1 cellular context compared by ENCODE assay signal in genomic region chr6:36885461-36886401, GRCh38.
TF ChIP-seq lines count a peak whose summit lies in the region.

Gene C6orf89 (plus strand): TSS chr6:36885952. CDS start chr6:36899445, 13,493 bp downstream.

TF ChIP-seq in SK-N-SH, 30 proteins besides CTCF, POLR2A, EP300 and RAD21 (continued from another document):
- TF ChIP-seq ZBTB33 (IDR thresholded peaks at IDR 0.05; ENCODE audit: borderline replicate concordance, low read depth) (peak; percentile 99), USF1 (IDR thresholded peaks at IDR 0.05; ENCODE audit: borderline replicate concordance, low read depth) (no peak), NFIC (IDR thresholded peaks at IDR 0.05; ENCODE audit: borderline replicate concordance) (no peak), TAF1 (IDR thresholded peaks at IDR 0.05; ENCODE audit: borderline replicate concordance, low read depth, low read length) (peak; percentile 53; the same call in 1 of the 2 replicates), RCOR1 (IDR thresholded peaks at IDR 0.05; ENCODE audit: low read length) (no peak), POLR2AphosphoS5 (IDR thresholded peaks at IDR 0.05; ENCODE audit: low read depth, low read length) (peak; percentile 75; the same call in 1 of the 2 replicates), MEF2A (IDR thresholded peaks at IDR 0.05; ENCODE audit: borderline replicate concordance, low read depth) (no peak), MAX (IDR thresholded peaks at IDR 0.05; ENCODE audit: low read depth) (peak; percentile 82)
